ENCODE assay signal across 22 cellular contexts in the genomic region with DNA sequence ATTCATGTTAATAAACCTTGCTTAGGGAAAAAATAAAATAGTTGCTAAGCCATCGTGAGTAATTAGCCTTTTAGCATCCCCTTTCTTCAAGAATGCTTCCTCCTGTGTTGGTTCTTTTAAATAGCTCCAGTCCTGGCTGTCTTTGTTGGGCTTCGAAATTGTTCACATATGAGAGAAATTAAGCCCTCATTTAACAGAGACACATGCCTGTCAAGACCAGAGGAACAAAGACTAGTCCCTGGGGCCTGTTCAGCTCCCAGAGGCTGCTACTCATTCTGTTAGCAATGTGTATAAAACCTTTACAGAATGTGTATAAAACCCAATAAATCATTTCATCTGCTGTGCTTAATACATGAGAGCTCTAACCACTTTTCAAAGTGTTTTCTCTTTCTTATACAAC.
DNase-seq lines count a peak whose midpoint lies in the region; ATAC-seq and TF ChIP-seq lines count a peak whose summit lies in the region.
"Had no signal": no experiment of that assay in that cellular context is flagged by ENCODE, and none has a peak within 500 bp of the region (broad histone marks: within the 10 kb centered on the region; RNA-seq: fewer than 3 reads in every experiment).

No MANE protein-coding gene starts in this region.

- DNase-seq in BJ (ENCODE audit: low read depth), result peak; percentile 47
- DNase-seq in HEK293T (ENCODE audit: extremely low spot score), result no peak
- peak; percentile 48 for DNase-seq in neural progenitor cell (ENCODE audit: low spot score)
- DNase-seq in activated effector memory CD4-positive, alpha-beta T cell treated with Interleukin-2 at 50 U/mL for 16 hours, result no peak
- no peak for DNase-seq in activated CD4-positive, alpha-beta T cell treated with anti-CD3 and anti-CD28 coated beads, Interleukin-2, amount 10 ng/mL, durations not matched to agents 24 days and 14 days
- no peak for DNase-seq in mucosa of descending colon
- no peak for DNase-seq in body of pancreas
- DNase-seq: activated CD4-positive, alpha-beta T cell treated with anti-CD3 and anti-CD28 coated beads, Interleukin-2, amount 10 ng/mL, durations not matched to agents 7 days and 5 days; activated naive CD8-positive, alpha-beta T cell treated with anti-CD3 and anti-CD28 coated beads, Interleukin-2, amount 10 ng/mL, durations not matched to agents 7 days and 5 days; DMS79; effector CD4-positive, alpha-beta T cell; MG63; NK-92 treated with Interleukin-12 subunit alpha and Interleukin-12 subunit beta, amount 100 ng/mL, for 24 hours; ovary; SJCRH30; stimulated activated CD4-positive, alpha-beta T cell treated with anti-CD3 and anti-CD28 coated beads, Interleukin-4, amount 100 ng/mL, for 24 hours; stimulated activated naive CD8-positive, alpha-beta T cell treated with anti-CD3 and anti-CD28 coated beads, Interleukin-15, Interleukin-2, amounts not matched to agents 100 U/mL and 50 U/mL, for 24 hours; T-helper 2 cell; tibial artery had no signal

- no peaks in the 10 kb centered on the region for H4K20me1 ChIP-seq in neural progenitor cell (ENCODE audit: low read depth)

- no peak overlapping the region for H3K9ac ChIP-seq in neural progenitor cell

- intact Hi-C loops in activated CD4-positive, alpha-beta T cell treated with anti-CD3 and anti-CD28 coated beads, Interleukin-2, amount 10 ng/mL, durations not matched to agents 24 days and 14 days (cut with micrococcal nuclease), result no loop called here
- intact Hi-C loops in mucosa of descending colon (cut with DNase I, micrococcal nuclease) (no loop called here), body of pancreas (cut with DNase I) (no loop called here)

- CTCF ChIA-PET in BJ (lab: Yijun Ruan, JAX) (interaction anchor here (0.6 to 1.2 kb wide), 4 partner anchors 12 to 1005 kb away, joined by 3 to 4 read pairs (median 4); no protein-coding TSS in a partner anchor), HEK293T (lab: Yijun Ruan, JAX) (no interaction called here)

- H2AFZ ChIP-seq in neural progenitor cell (replicated peaks), result no peak overlapping the region

- H3K27me3 Mint-ChIP-seq in brain, result no peaks in the 10 kb centered on the region
- H3K27me3 Mint-ChIP-seq in neural progenitor cell (ENCODE audit: insufficient read depth, low read depth), result no peaks in the 10 kb centered on the region
- H3K27me3 Mint-ChIP-seq in activated CD4-positive, alpha-beta T cell treated with anti-CD3 and anti-CD28 coated beads, Interleukin-2, amount 10 ng/mL, durations not matched to agents 24 days and 14 days, result no peaks in the 10 kb centered on the region
- H3K27me3 Mint-ChIP-seq: activated CD4-positive, alpha-beta T cell treated with anti-CD3 and anti-CD28 coated beads, Interleukin-2, amount 10 ng/mL, durations not matched to agents 7 days and 5 days; activated naive CD8-positive, alpha-beta T cell treated with anti-CD3 and anti-CD28 coated beads, Interleukin-2, amount 10 ng/mL, durations not matched to agents 7 days and 5 days had no signal

- H3F3A ChIP-seq in neural progenitor cell (ENCODE audit: low read depth), result no peaks in the 10 kb centered on the region

- H3K4me1 Mint-ChIP-seq in brain (peaks cover 26% of the 10 kb centered on the region), neural progenitor cell (peaks cover 33% of the 10 kb centered on the region)
- no peaks in the 10 kb centered on the region for H3K4me1 Mint-ChIP-seq in activated CD4-positive, alpha-beta T cell treated with anti-CD3 and anti-CD28 coated beads, Interleukin-2, amount 10 ng/mL, durations not matched to agents 24 days and 14 days
- H3K4me1 Mint-ChIP-seq: activated CD4-positive, alpha-beta T cell treated with anti-CD3 and anti-CD28 coated beads, Interleukin-2, amount 10 ng/mL, durations not matched to agents 7 days and 5 days; activated naive CD8-positive, alpha-beta T cell treated with anti-CD3 and anti-CD28 coated beads, Interleukin-2, amount 10 ng/mL, durations not matched to agents 7 days and 5 days had no signal

- H3K4me3 Mint-ChIP-seq in brain, result peak overlapping the region in 3 of 5 experiments; percentile 24 to 56 (median 42)
- H3K4me3 Mint-ChIP-seq in neural progenitor cell, result no peak overlapping the region
- no peak overlapping the region for H3K4me3 Mint-ChIP-seq in activated CD4-positive, alpha-beta T cell treated with anti-CD3 and anti-CD28 coated beads, Interleukin-2, amount 10 ng/mL, durations not matched to agents 24 days and 14 days
- H3K4me3 Mint-ChIP-seq: activated CD4-positive, alpha-beta T cell treated with anti-CD3 and anti-CD28 coated beads, Interleukin-2, amount 10 ng/mL, durations not matched to agents 7 days and 5 days; activated naive CD8-positive, alpha-beta T cell treated with anti-CD3 and anti-CD28 coated beads, Interleukin-2, amount 10 ng/mL, durations not matched to agents 7 days and 5 days had no signal

- no peak for ATAC-seq in mucosa of descending colon
- no peak for ATAC-seq in body of pancreas
- ATAC-seq: K562; Panc1; stimulated activated naive CD8-positive, alpha-beta T cell treated with anti-CD3 and anti-CD28 coated beads, Interleukin-15, Interleukin-2, amounts not matched to agents 100 U/mL and 50 U/mL, for 24 hours had no signal

- H3K4me1 ChIP-seq in neural progenitor cell (peaks cover 33% of the 10 kb centered on the region), mucosa of descending colon (ENCODE audit: low read depth) (no peaks in the 10 kb centered on the region), body of pancreas (no peaks in the 10 kb centered on the region)
- H3K4me1 ChIP-seq: SJCRH30 had no signal

- POLR2A ChIA-PET in BJ (lab: Charles Lee) (interaction anchor here (0.5 kb wide), 1 partner anchor 64 kb away, joined by 4 read pairs; no protein-coding TSS in a partner anchor), HEK293T (lab: Yijun Ruan, JAX) (no interaction called here)

- peak overlapping the region in 4 of 5 experiments; percentile 38 to 82 (median 56) for H3K27ac Mint-ChIP-seq in brain
- H3K27ac Mint-ChIP-seq in neural progenitor cell, result peak overlapping the region; percentile 76
- H3K27ac Mint-ChIP-seq in activated CD4-positive, alpha-beta T cell treated with anti-CD3 and anti-CD28 coated beads, Interleukin-2, amount 10 ng/mL, durations not matched to agents 24 days and 14 days, result no peak overlapping the region
- H3K27ac Mint-ChIP-seq: activated CD4-positive, alpha-beta T cell treated with anti-CD3 and anti-CD28 coated beads, Interleukin-2, amount 10 ng/mL, durations not matched to agents 7 days and 5 days; activated naive CD8-positive, alpha-beta T cell treated with anti-CD3 and anti-CD28 coated beads, Interleukin-2, amount 10 ng/mL, durations not matched to agents 7 days and 5 days had no signal

- H3K4me2 ChIP-seq in neural progenitor cell, result peak overlapping the region; percentile 48

- H3K4me3 ChIP-seq in BJ (ENCODE audit: low read depth, low read length) (no peak overlapping the region), neural progenitor cell (no peak overlapping the region), mucosa of descending colon (no peak overlapping the region), body of pancreas (no peak overlapping the region)
- H3K4me3 ChIP-seq: K562, MG63, ovary, SJCRH30, tibial artery had no signal

- 61 to 63% methylated on average over 2 of the region's 2 CpGs for WGBS in body of pancreas, 2 donors

- H3K27ac ChIP-seq in neural progenitor cell (no peak overlapping the region), body of pancreas (peak overlapping the region in 2 of 4 donors; percentile 27 to 52)
- H3K27ac ChIP-seq: ovary, SJCRH30, tibial artery had no signal

- H3K27me3 ChIP-seq in BJ (ENCODE audit: control insufficient read depth, insufficient read depth, low read length), result no peaks in the 10 kb centered on the region
- H3K27me3 ChIP-seq in neural progenitor cell, result no peaks in the 10 kb centered on the region
- H3K27me3 ChIP-seq in body of pancreas, result no peaks in the 10 kb centered on the region
- H3K27me3 ChIP-seq: MG63, ovary, SJCRH30, tibial artery had no signal

- no peak for TF ChIP-seq POLR2A in body of pancreas (IDR thresholded peaks at IDR 0.05)

- no peaks in the 10 kb centered on the region for H3K79me2 ChIP-seq in neural progenitor cell (ENCODE audit: low read depth)

- H3K36me3 Mint-ChIP-seq in brain, result no peaks in the 10 kb centered on the region
- peaks cover 1% of the 10 kb centered on the region for H3K36me3 Mint-ChIP-seq in neural progenitor cell
- no peaks in the 10 kb centered on the region for H3K36me3 Mint-ChIP-seq in activated CD4-positive, alpha-beta T cell treated with anti-CD3 and anti-CD28 coated beads, Interleukin-2, amount 10 ng/mL, durations not matched to agents 24 days and 14 days (ENCODE audit: low read depth)
- H3K36me3 Mint-ChIP-seq: activated naive CD8-positive, alpha-beta T cell treated with anti-CD3 and anti-CD28 coated beads, Interleukin-2, amount 10 ng/mL, durations not matched to agents 7 days and 5 days had no signal

- H3K9me3 Mint-ChIP-seq in brain, result no peaks in the 10 kb centered on the region
- H3K9me3 Mint-ChIP-seq in neural progenitor cell, result no peaks in the 10 kb centered on the region
- no peaks in the 10 kb centered on the region for H3K9me3 Mint-ChIP-seq in activated CD4-positive, alpha-beta T cell treated with anti-CD3 and anti-CD28 coated beads, Interleukin-2, amount 10 ng/mL, durations not matched to agents 24 days and 14 days
- H3K9me3 Mint-ChIP-seq: activated CD4-positive, alpha-beta T cell treated with anti-CD3 and anti-CD28 coated beads, Interleukin-2, amount 10 ng/mL, durations not matched to agents 7 days and 5 days; activated naive CD8-positive, alpha-beta T cell treated with anti-CD3 and anti-CD28 coated beads, Interleukin-2, amount 10 ng/mL, durations not matched to agents 7 days and 5 days had no signal

- no peak for TF ChIP-seq CTCF in BJ (IDR thresholded peaks at IDR 0.05; ENCODE audit: insufficient read depth, low read depth, low read length)
- no peak for TF ChIP-seq CTCF in brain (conservative IDR thresholded peaks at IDR 0.05)
- TF ChIP-seq CTCF in neural progenitor cell (IDR thresholded peaks at IDR 0.05), result no peak
- TF ChIP-seq CTCF in mucosa of descending colon (IDR thresholded peaks at IDR 0.05), result no peak
- TF ChIP-seq CTCF in body of pancreas (IDR thresholded peaks at IDR 0.05), result no peak

- no peaks in the 10 kb centered on the region for H3K36me3 ChIP-seq in BJ (ENCODE audit: control insufficient read depth, insufficient read depth, low read length)
- no peaks in the 10 kb centered on the region for H3K36me3 ChIP-seq in neural progenitor cell
- no peaks in the 10 kb centered on the region for H3K36me3 ChIP-seq in mucosa of descending colon (ENCODE audit: low read depth)
- H3K36me3 ChIP-seq in body of pancreas (replicated peaks in 1 of 2; ENCODE audit: insufficient read depth in 1 of 2, low read depth in 2 of 2), result no peaks in the 10 kb centered on the region
- H3K36me3 ChIP-seq: MG63, ovary, SJCRH30, tibial artery had no signal

- H3K9me3 ChIP-seq in neural progenitor cell (ENCODE audit: low read depth), result no peaks in the 10 kb centered on the region
- H3K9me3 ChIP-seq in mucosa of descending colon, result no peaks in the 10 kb centered on the region
- H3K9me3 ChIP-seq in body of pancreas, result no peaks in the 10 kb centered on the region
- H3K9me3 ChIP-seq: MG63, ovary, SJCRH30, tibial artery had no signal

TF ChIP-seq in HEK293T, 16 proteins besides CTCF, POLR2A, EP300 and RAD21 (continues in another document):
- TF ChIP-seq FOXA1 (IDR thresholded peaks at IDR 0.05), result no peak
- TF ChIP-seq FOXM1 (IDR thresholded peaks at IDR 0.05; ENCODE audit: borderline replicate concordance), result no peak

Comparison
In these comparisons a context has a peak if more than half of its experiments do, and no peak if none do; other contexts are left out.
1. DNase-seq: peak in BJ (single experiment) and neural progenitor cell (single experiment); none in HEK293T (single experiment), activated effector memory CD4-positive, alpha-beta T cell treated with Interleukin-2 at 50 U/mL for 16 hours (single experiment), activated CD4-positive, alpha-beta T cell treated with anti-CD3 and anti-CD28 coated beads, Interleukin-2, amount 10 ng/mL, durations not matched to agents 24 days and 14 days (single experiment), mucosa of descending colon (0 of 3) and body of pancreas (0 of 4).
2. H3K4me3 Mint-ChIP-seq: peak in brain (3 of 5); none in neural progenitor cell (single experiment) and activated CD4-positive, alpha-beta T cell treated with anti-CD3 and anti-CD28 coated beads, Interleukin-2, amount 10 ng/mL, durations not matched to agents 24 days and 14 days (single experiment).